ENCODE assay signal across 34 cellular contexts in the genomic region with DNA sequence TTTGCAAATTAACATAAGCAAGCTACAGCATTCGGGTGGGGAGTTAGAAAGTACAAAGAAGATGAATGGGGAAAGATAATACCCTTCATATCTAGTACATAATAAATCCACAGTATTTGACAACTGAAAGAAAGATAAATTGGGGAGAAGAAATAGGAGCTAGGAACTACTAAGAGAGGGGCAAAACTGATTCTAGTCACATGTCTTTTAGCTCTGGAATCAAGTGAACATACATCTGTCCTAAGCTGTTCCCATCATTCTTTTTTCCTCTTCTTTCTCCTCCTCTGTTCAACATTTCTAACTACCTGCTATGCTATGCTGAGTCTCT. TPM values are rescaled to one million over a fixed set of nuclear protein-coding genes. Genes with fewer than 3 reads are reported as not detected.
DNase-seq lines count a peak whose midpoint lies in the region; ATAC-seq, FAIRE-seq and TF ChIP-seq lines count a peak whose summit lies in the region.
"Had no signal": no experiment of that assay in that cellular context is flagged by ENCODE, and none has a peak within 500 bp of the region (broad histone marks: within the 10 kb centered on the region; RNA-seq: fewer than 3 reads in every experiment).

No MANE protein-coding gene starts in this region.

- H4K20me1 ChIP-seq in HepG2 (ENCODE audit: insufficient read depth, low read length): no peaks in the 10 kb centered on the region
- H4K20me1 ChIP-seq in endothelial cell of umbilical vein (replicated peaks; ENCODE audit: control insufficient read depth, extremely low read depth, insufficient read depth, low read length): no peaks in the 10 kb centered on the region

- no peaks in the 10 kb centered on the region for H3K36me3 Mint-ChIP-seq in stimulated activated naive B cell treated with anti-CD40 and anti-IgM and Interleukin-4, amounts not matched to agents 10 μg/mL and 1 μg/mL and 100 μg/mL, for 72 hours
- H3K36me3 Mint-ChIP-seq: CD14-positive monocyte, immature natural killer cell had no signal

- H3K4me3 ChIP-seq in HepG2 (replicated peaks in 1 of 3; ENCODE audit: insufficient read depth in 1 of 3, low read depth in 2 of 3, low read length in 3 of 3) (no peak overlapping the region), right lobe of liver (no peak overlapping the region), endothelial cell of umbilical vein (replicated peaks in 1 of 3; ENCODE audit: insufficient read depth in 1 of 3, low read depth in 1 of 3, low read length in 3 of 3) (no peak overlapping the region)
- H3K4me3 ChIP-seq: cardiac muscle cell, colonic mucosa, pancreas, SJCRH30, thoracic aorta had no signal

- no peak overlapping the region for H3K4me3 Mint-ChIP-seq in stimulated activated naive B cell treated with anti-CD40 and anti-IgM and Interleukin-4, amounts not matched to agents 10 μg/mL and 1 μg/mL and 100 μg/mL, for 72 hours
- H3K4me3 Mint-ChIP-seq: activated CD4-positive, alpha-beta T cell treated with anti-CD3 and anti-CD28 coated beads, Interleukin-2, amount 10 ng/mL, durations not matched to agents 7 days and 5 days; activated naive CD8-positive, alpha-beta T cell treated with anti-CD3 and anti-CD28 coated beads, Interleukin-2, amount 50 U/mL, for 24 hours; activated T-cell treated with anti-CD3 and anti-CD28 coated beads, Interleukin-2, amount 50 U/mL, for 24 hours; CD14-positive monocyte; immature natural killer cell; nephron; stimulated activated naive CD8-positive, alpha-beta T cell treated with anti-CD3 and anti-CD28 coated beads, Interleukin-15, amount 100 ng/mL, for 72 hours had no signal

- H3K36me3 ChIP-seq in HepG2 (replicated peaks in 1 of 2; ENCODE audit: control insufficient read depth in 1 of 2, insufficient read depth in 2 of 2, low read length in 2 of 2): no peaks in the 10 kb centered on the region
- H3K36me3 ChIP-seq in right lobe of liver: no peaks in the 10 kb centered on the region
- H3K36me3 ChIP-seq in endothelial cell of umbilical vein (ENCODE audit: control insufficient read depth in 2 of 2, extremely low read depth in 1 of 2, insufficient read depth in 2 of 2, low read length in 2 of 2): no peaks in the 10 kb centered on the region
- H3K36me3 ChIP-seq: cardiac muscle cell, colonic mucosa, pancreas, SJCRH30, thoracic aorta, WERI-Rb-1 had no signal

- dilution Hi-C loops in endothelial cell of umbilical vein (cut with MboI; ENCODE audit: extremely low pct_ligation_motif_present, low sequenced_read_pairs): no loop called here

- TF ChIP-seq RAD21 in HepG2 (CRISPR knock-in tag; IDR thresholded peaks at IDR 0.05): no peak

- H3K4me1 Mint-ChIP-seq in stimulated activated naive B cell treated with anti-CD40 and anti-IgM and Interleukin-4, amounts not matched to agents 10 μg/mL and 1 μg/mL and 100 μg/mL, for 72 hours: peaks cover 20 to 47% of the 10 kb centered on the region in 2 donors
- H3K4me1 Mint-ChIP-seq: activated CD4-positive, alpha-beta T cell treated with anti-CD3 and anti-CD28 coated beads, Interleukin-2, amount 10 ng/mL, durations not matched to agents 7 days and 5 days; immature natural killer cell; nephron; stimulated activated naive CD8-positive, alpha-beta T cell treated with anti-CD3 and anti-CD28 coated beads, Interleukin-15, amount 100 ng/mL, for 72 hours had no signal

- no peak overlapping the region for H3K27ac ChIP-seq in HepG2 (ENCODE audit: extremely low read length, insufficient read depth, low read length)
- no peak overlapping the region for H3K27ac ChIP-seq in right lobe of liver
- no peak overlapping the region for H3K27ac ChIP-seq in endothelial cell of umbilical vein (ENCODE audit: insufficient read depth, low read depth, low read length)
- H3K27ac ChIP-seq: 22Rv1, cardiac muscle cell, colonic mucosa, pancreas, SJCRH30, thoracic aorta, WERI-Rb-1 had no signal

- no peak for TF ChIP-seq EP300 in HepG2 (IDR thresholded peaks at IDR 0.05; ENCODE audit: low read depth in 2 of 2, low read length in 2 of 2)
- TF ChIP-seq EP300 in HepG2 (CRISPR knock-in tag; IDR thresholded peaks at IDR 0.05; ENCODE audit: borderline replicate concordance): no peak

- peak overlapping the region; percentile 38 for H2AFZ ChIP-seq in HepG2 (ENCODE audit: low read length)
- peak overlapping the region; percentile 69 for H2AFZ ChIP-seq in endothelial cell of umbilical vein (ENCODE audit: low read depth, low read length)

- H3K27me3 Mint-ChIP-seq in stimulated activated naive B cell treated with anti-CD40 and anti-IgM and Interleukin-4, amounts not matched to agents 10 μg/mL and 1 μg/mL and 100 μg/mL, for 72 hours: no peaks in the 10 kb centered on the region
- H3K27me3 Mint-ChIP-seq: activated CD4-positive, alpha-beta T cell treated with anti-CD3 and anti-CD28 coated beads, Interleukin-2, amount 10 ng/mL, durations not matched to agents 7 days and 5 days; activated T-cell treated with anti-CD3 and anti-CD28 coated beads, Interleukin-2, amount 50 U/mL, for 24 hours; stimulated activated naive CD8-positive, alpha-beta T cell treated with anti-CD3 and anti-CD28 coated beads, Interleukin-15, amount 100 ng/mL, for 72 hours had no signal

- FAIRE-seq in HepG2 (lab: Jason Lieb, UNC): no peak
- no peak for FAIRE-seq in endothelial cell of umbilical vein (lab: Jason Lieb, UNC)
- FAIRE-seq: astrocyte, pancreas had no signal

- in situ Hi-C loops in HepG2 (cut with HindIII; ENCODE audit: extremely low pct_ligation_motif_present, low pct_unique_long_range_greater_than_20kb): no loop called here

- H3K9me3 ChIP-seq in HepG2 (ENCODE audit: low read length) (no peaks in the 10 kb centered on the region), right lobe of liver (no peaks in the 10 kb centered on the region), endothelial cell of umbilical vein (replicated peaks; ENCODE audit: control insufficient read depth, insufficient read depth, low read length) (no peaks in the 10 kb centered on the region)
- H3K9me3 ChIP-seq: colonic mucosa, pancreas, SJCRH30, thoracic aorta had no signal

- intact Hi-C loops in HepG2 (cut with micrococcal nuclease; ENCODE audit: unreplicated experiment): no loop called here
- intact Hi-C loops in right lobe of liver (cut with DNase I): no loop called here
- intact Hi-C loops in endothelial cell of umbilical vein (cut with micrococcal nuclease): loop anchor here (1.0 kb wide), 1 partner anchor 86 kb away; no protein-coding TSS in a partner anchor

- H3K27me3 ChIP-seq in HepG2 (ENCODE audit: control insufficient read depth in 1 of 2, insufficient read depth in 2 of 2, low read length in 2 of 2) (peaks cover 0 to 7% of the 10 kb centered on the region in 2 experiments; a peak in 1 of 5 replicates), right lobe of liver (no peaks in the 10 kb centered on the region), endothelial cell of umbilical vein (ENCODE audit: control insufficient read depth in 2 of 2, insufficient read depth in 2 of 2, low read length in 2 of 2) (no peaks in the 10 kb centered on the region)
- H3K27me3 ChIP-seq: cardiac muscle cell, colonic mucosa, pancreas had no signal

- H3K9me1 ChIP-seq in endothelial cell of umbilical vein (replicated peaks; ENCODE audit: control insufficient read depth, extremely low read depth, insufficient read depth, low read length): no peaks in the 10 kb centered on the region

- CTCF ChIA-PET in HepG2 (lab: Yijun Ruan, JAX; ENCODE audit: low intra/inter-chr PET ratio, low total read pairs): no interaction called here
- CTCF ChIA-PET in endothelial cell of umbilical vein (lab: Charles Lee): interaction anchor here (0.8 to 3.7 kb wide), 2 partner anchors 38 to 86 kb away, joined by 3 to 15 read pairs; no protein-coding TSS in a partner anchor

- peak overlapping the region; percentile 62 for H3K27ac Mint-ChIP-seq in stimulated activated naive B cell treated with anti-CD40 and anti-IgM and Interleukin-4, amounts not matched to agents 10 μg/mL and 1 μg/mL and 100 μg/mL, for 72 hours
- H3K27ac Mint-ChIP-seq: activated CD4-positive, alpha-beta T cell treated with anti-CD3 and anti-CD28 coated beads, Interleukin-2, amount 10 ng/mL, durations not matched to agents 7 days and 5 days; activated naive CD8-positive, alpha-beta T cell treated with anti-CD3 and anti-CD28 coated beads, Interleukin-2, amount 50 U/mL, for 24 hours; activated T-cell treated with anti-CD3 and anti-CD28 coated beads, Interleukin-2, amount 50 U/mL, for 24 hours; immature natural killer cell; nephron; stimulated activated naive CD8-positive, alpha-beta T cell treated with anti-CD3 and anti-CD28 coated beads, Interleukin-15, amount 100 ng/mL, for 72 hours had no signal

- whole genome bisulfite sequencing in HepG2 (ENCODE audit: low lambda C conversion rate): 6% methylated on average over 1 of the region's 1 CpG
- WGBS in right lobe of liver (ENCODE audit: insufficient coverage, low coverage, low lambda C conversion rate, missing lambda C conversion rate): 60% methylated on average over 1 of the region's 1 CpG

- peaks cover 5 to 6% of the 10 kb centered on the region in 2 donors for H3K9me3 Mint-ChIP-seq in stimulated activated naive B cell treated with anti-CD40 and anti-IgM and Interleukin-4, amounts not matched to agents 10 μg/mL and 1 μg/mL and 100 μg/mL, for 72 hours
- H3K9me3 Mint-ChIP-seq: immature natural killer cell had no signal

- POLR2A ChIA-PET in HepG2 (lab: Yijun Ruan, JAX): no interaction called here
- POLR2A ChIA-PET in endothelial cell of umbilical vein (lab: Charles Lee): no interaction called here

- no peak for TF ChIP-seq POLR2A in HepG2 (IDR thresholded peaks at IDR 0.05; ENCODE audit: insufficient read depth in 1 of 2, low read depth in 2 of 2, low read length in 2 of 2)
- TF ChIP-seq POLR2A in right lobe of liver (IDR thresholded peaks at IDR 0.05): no peak
- no peak for TF ChIP-seq POLR2A in endothelial cell of umbilical vein (IDR thresholded peaks at IDR 0.05; ENCODE audit: low read depth, low read length)

- H3K9ac ChIP-seq in HepG2 (ENCODE audit: insufficient read depth, low read depth, low read length) (no peak overlapping the region), endothelial cell of umbilical vein (replicated peaks; ENCODE audit: extremely low read depth, insufficient read depth, low read length) (no peak overlapping the region)

- no peak for ATAC-seq in HepG2
- no peak for ATAC-seq in right lobe of liver
- no peak for ATAC-seq in stimulated activated naive B cell treated with anti-CD40 and anti-IgM and Interleukin-4, amounts not matched to agents 10 μg/mL and 1 μg/mL and 100 μg/mL, for 72 hours (replicated peaks)
- ATAC-seq: left cardiac atrium, pancreas had no signal

- DNase-seq in HepG2 (ENCODE audit: low spot score) (no peak), right lobe of liver (no peak), endothelial cell of umbilical vein (ENCODE audit: low read depth, low spot score) (no peak), hippocampal formation (lab: John Stamatoyannopoulos, UW) (no peak)
- DNase-seq in stimulated activated naive B cell treated with anti-CD40 and anti-IgM and Interleukin-4, amounts not matched to agents 10 μg/mL and 1 μg/mL and 100 μg/mL, for 72 hours: no peak
- no peak for DNase-seq in activated CD4-positive, alpha-beta T cell treated with anti-CD3 and anti-CD28 coated beads for 48 hours
- DNase-seq: activated CD4-positive, alpha-beta T cell treated with anti-CD3 and anti-CD28 coated beads, Interleukin-2, amount 10 ng/mL, durations not matched to agents 7 days and 5 days; activated naive CD8-positive, alpha-beta T cell treated with anti-CD3 and anti-CD28 coated beads, Interleukin-2, amount 50 U/mL, for 24 hours; activated T-cell treated with anti-CD3 and anti-CD28 coated beads, Interleukin-2, amount 50 U/mL, for 24 hours; colonic mucosa; DND-41; effector CD8-positive, alpha-beta T cell; immature natural killer cell; left cardiac atrium; NCI-H2107; NCI-H345; NCI-H69; pancreas; SJCRH30; stimulated activated naive CD8-positive, alpha-beta T cell treated with anti-CD3 and anti-CD28 coated beads, Interleukin-15, amount 100 ng/mL, for 72 hours; T1000; WERI-Rb-1 had no signal

- BruUV-seq in HepG2 (replicated peaks; lab: Mats Ljungman, UMichigan): no TSS peak
- BruUV-seq in endothelial cell of umbilical vein (replicated peaks; lab: Mats Ljungman, UMichigan): no TSS peak

- H3K4me2 ChIP-seq in HepG2 (ENCODE audit: low read depth, low read length) (peak overlapping the region; percentile 46; the same call in 1 of the 2 replicates), endothelial cell of umbilical vein (ENCODE audit: insufficient read depth, low read length) (no peak overlapping the region)

- TF ChIP-seq CTCF in HepG2 (CRISPR knock-in tag; IDR thresholded peaks at IDR 0.05) (no peak), right lobe of liver (IDR thresholded peaks at IDR 0.05) (no peak), endothelial cell of umbilical vein (IDR thresholded peaks at IDR 0.05; ENCODE audit: extremely low read depth in 1 of 2, insufficient read depth in 1 of 2, low read depth in 1 of 2, low read length in 2 of 2) (no peak)

- peaks cover 45% of the 10 kb centered on the region for H3K4me1 ChIP-seq in HepG2 (ENCODE audit: insufficient read depth, low read length)
- H3K4me1 ChIP-seq in right lobe of liver: peaks cover 0 to 1% (median 0%) of the 10 kb centered on the region in 4 donors
- peaks cover 13% of the 10 kb centered on the region for H3K4me1 ChIP-seq in endothelial cell of umbilical vein (ENCODE audit: control insufficient read depth, extremely low read depth, insufficient read depth, low read length)
- H3K4me1 ChIP-seq: colonic mucosa, pancreas, SJCRH30 had no signal

- no peaks in the 10 kb centered on the region for H3K79me2 ChIP-seq in HepG2 (ENCODE audit: insufficient read depth, low read length)
- no peaks in the 10 kb centered on the region for H3K79me2 ChIP-seq in endothelial cell of umbilical vein (ENCODE audit: control insufficient read depth, insufficient read depth, low read length)

RNA-seq across cellular contexts. Expression of gene APOF, which starts 15.3 kb away (rescaled TPM):
- total RNA-seq in HepG2 (2016; rRNA removed; fragmentation: Illumina TruSeq; extraction: Trizol): 1.7 and 3.3 TPM in 2 replicates
- 0.35 and 0.81 TPM in 2 replicates for total RNA-seq in HepG2 (2016; cell fraction: cytosol; rRNA removed; fragmentation: Illumina TruSeq; extraction: Trizol; ENCODE audit: low read depth)
- 1.7 and 3.4 TPM in 2 replicates for total RNA-seq in HepG2 (2016; cell fraction: insoluble cytoplasmic fraction; rRNA removed; fragmentation: Illumina TruSeq; extraction: Trizol)
- 1.1 and 1.3 TPM in 2 replicates for total RNA-seq in HepG2 (2016; cell fraction: membrane; rRNA removed; fragmentation: Illumina TruSeq; extraction: Trizol)
- 2.1 and 2.8 TPM in 2 replicates for total RNA-seq in HepG2 (2016; cell fraction: nucleus; rRNA removed; fragmentation: Illumina TruSeq; extraction: Trizol)
- 23.9 and 27.5 TPM in 2 replicates for polyA plus RNA-seq in HepG2 (2011; rRNA removed)
- 19.0 and 25.8 TPM in 2 replicates for polyA plus RNA-seq in HepG2 (2011; cell fraction: cytosol; rRNA removed)
- 10.5 and 14.9 TPM in 2 replicates for polyA plus RNA-seq in HepG2 (2011; cell fraction: nucleus; rRNA removed)
- polyA plus RNA-seq in HepG2 (2012): 8.7 and 19.1 TPM in 2 replicates
- polyA plus RNA-seq in HepG2 (2016; cell fraction: cytosol; fragmentation: Illumina TruSeq; extraction: Trizol; ENCODE audit: low read depth): 0.36 TPM in 2 replicates
- polyA plus RNA-seq in HepG2 (2016; cell fraction: insoluble cytoplasmic fraction; fragmentation: Illumina TruSeq; extraction: Trizol; ENCODE audit: low read depth): 1.2 and 1.4 TPM in 2 replicates
- polyA plus RNA-seq in HepG2 (2016; cell fraction: membrane; fragmentation: Illumina TruSeq; extraction: Trizol; ENCODE audit: low read depth): 0.80 and 0.83 TPM in 2 replicates
- 3.9 and 5.0 TPM in 2 replicates for polyA plus RNA-seq in HepG2 (2016; cell fraction: nucleus; fragmentation: Illumina TruSeq; extraction: Trizol; ENCODE audit: insufficient read depth, low read depth)
- polyA minus RNA-seq in HepG2 (2011; rRNA and poly(A)+ RNA removed; ENCODE audit: low replicate concordance): 29.3 TPM in 1 of 2 replicates, not detected in the other
- polyA minus RNA-seq in HepG2 (2011; cell fraction: cytosol; rRNA and poly(A)+ RNA removed): 6.4 and 11.9 TPM in 2 replicates
- polyA minus RNA-seq in HepG2 (2011; cell fraction: nucleus; rRNA and poly(A)+ RNA removed): 8.0 and 11.3 TPM in 2 replicates
- 100 to 1,000 TPM; 110 to 270 (median 205) TPM for total RNA-seq in right lobe of liver
- not detected in 2 replicates for total RNA-seq in endothelial cell of umbilical vein
- polyA plus RNA-seq in endothelial cell of umbilical vein: not detected in 2 replicates
- polyA plus RNA-seq in endothelial cell of umbilical vein (2011; cell fraction: cytosol; rRNA removed): not detected in 2 replicates
- not detected in 2 replicates for polyA plus RNA-seq in endothelial cell of umbilical vein (2011; cell fraction: nucleus; rRNA removed)
- polyA plus RNA-seq in endothelial cell of umbilical vein (2012): not detected in 2 replicates
- not detected in 2 replicates for polyA minus RNA-seq in endothelial cell of umbilical vein
- polyA minus RNA-seq in endothelial cell of umbilical vein (2011; cell fraction: cytosol; rRNA and poly(A)+ RNA removed): not detected
- not detected in 2 replicates for polyA minus RNA-seq in endothelial cell of umbilical vein (2011; cell fraction: nucleus; rRNA and poly(A)+ RNA removed)
- total RNA-seq: activated CD4-positive, alpha-beta T cell treated with anti-CD3 and anti-CD28 coated beads, Interleukin-2, amount 10 ng/mL, durations not matched to agents 7 days and 5 days; astrocyte; cardiac muscle cell; epithelial cell of proximal tubule; left cardiac atrium; lung microvascular endothelial cell; renal cortical epithelial cell; RPMI7951; SJCRH30; skeletal muscle tissue; thoracic aorta; urinary bladder had no signal
- polyA plus RNA-seq: cardiac muscle cell, CD14-positive monocyte, immature natural killer cell had no signal

RNA-seq across cellular contexts. Expression of gene STAT2, which starts 18.0 kb away (rescaled TPM):
- total RNA-seq in HepG2 (2016; rRNA removed; fragmentation: Illumina TruSeq; extraction: Trizol) (41.6 and 43.5 TPM in 2 replicates), right lobe of liver (100 to 1,000 TPM in 4 of 6 experiments, 10 to 100 TPM in 2; 82.8 to 182 (median 108) TPM), endothelial cell of umbilical vein (66.5 and 74.8 TPM in 2 replicates)
- total RNA-seq in HepG2 (2016; cell fraction: cytosol; rRNA removed; fragmentation: Illumina TruSeq; extraction: Trizol; ENCODE audit: low read depth): 8.2 and 10.4 TPM in 2 replicates
- 38.2 and 47.1 TPM in 2 replicates for total RNA-seq in HepG2 (2016; cell fraction: insoluble cytoplasmic fraction; rRNA removed; fragmentation: Illumina TruSeq; extraction: Trizol)
- total RNA-seq in HepG2 (2016; cell fraction: membrane; rRNA removed; fragmentation: Illumina TruSeq; extraction: Trizol): 6.1 and 7.9 TPM in 2 replicates
- 59.2 and 64.5 TPM in 2 replicates for total RNA-seq in HepG2 (2016; cell fraction: nucleus; rRNA removed; fragmentation: Illumina TruSeq; extraction: Trizol)
- polyA plus RNA-seq in HepG2 (2011; rRNA removed) (84.6 and 107 TPM in 2 replicates), endothelial cell of umbilical vein (58.5 and 62.8 TPM in 2 replicates)
- polyA plus RNA-seq in HepG2 (2011; cell fraction: cytosol; rRNA removed): 34.2 and 40.4 TPM in 2 replicates
- 316 and 363 TPM in 2 replicates for polyA plus RNA-seq in HepG2 (2011; cell fraction: nucleus; rRNA removed)
- 39.4 and 48.7 TPM in 2 replicates for polyA plus RNA-seq in HepG2 (2012)
- 0.74 and 0.92 TPM in 2 replicates for polyA plus RNA-seq in HepG2 (2016; cell fraction: cytosol; fragmentation: Illumina TruSeq; extraction: Trizol; ENCODE audit: low read depth)
- polyA plus RNA-seq in HepG2 (2016; cell fraction: insoluble cytoplasmic fraction; fragmentation: Illumina TruSeq; extraction: Trizol; ENCODE audit: low read depth): 17.0 and 20.3 TPM in 2 replicates
- 2.5 and 2.7 TPM in 2 replicates for polyA plus RNA-seq in HepG2 (2016; cell fraction: membrane; fragmentation: Illumina TruSeq; extraction: Trizol; ENCODE audit: low read depth)
- polyA plus RNA-seq in HepG2 (2016; cell fraction: nucleus; fragmentation: Illumina TruSeq; extraction: Trizol; ENCODE audit: insufficient read depth, low read depth): 104 and 121 TPM in 2 replicates
- 68.9 and 86.5 TPM in 2 replicates for polyA minus RNA-seq in HepG2 (2011; rRNA and poly(A)+ RNA removed; ENCODE audit: low replicate concordance)
- polyA minus RNA-seq in HepG2 (2011; cell fraction: cytosol; rRNA and poly(A)+ RNA removed): 29.2 and 34.2 TPM in 2 replicates
- 182 and 240 TPM in 2 replicates for polyA minus RNA-seq in HepG2 (2011; cell fraction: nucleus; rRNA and poly(A)+ RNA removed)
- 33.0 and 34.0 TPM in 2 replicates for polyA plus RNA-seq in endothelial cell of umbilical vein (2011; cell fraction: cytosol; rRNA removed)
- polyA plus RNA-seq in endothelial cell of umbilical vein (2011; cell fraction: nucleus; rRNA removed): 228 and 244 TPM in 2 replicates
- polyA plus RNA-seq in endothelial cell of umbilical vein (2012): 50.1 and 57.4 TPM in 2 replicates
- 97.4 and 126 TPM in 2 replicates for polyA minus RNA-seq in endothelial cell of umbilical vein
- polyA minus RNA-seq in endothelial cell of umbilical vein (2011; cell fraction: cytosol; rRNA and poly(A)+ RNA removed): 21.1 TPM
- 69.8 and 97.6 TPM in 2 replicates for polyA minus RNA-seq in endothelial cell of umbilical vein (2011; cell fraction: nucleus; rRNA and poly(A)+ RNA removed)

RNA-seq across cellular contexts. Expression of gene IL23A, which starts 39.3 kb away (rescaled TPM):
- total RNA-seq in HepG2 (2016; rRNA removed; fragmentation: Illumina TruSeq; extraction: Trizol): 0.35 and 0.51 TPM in 2 replicates
- total RNA-seq in HepG2 (2016; cell fraction: cytosol; rRNA removed; fragmentation: Illumina TruSeq; extraction: Trizol; ENCODE audit: low read depth): 0.30 TPM in 1 of 2 replicates, not detected in the other
- 0.24 TPM in 1 of 2 replicates, not detected in the other for total RNA-seq in HepG2 (2016; cell fraction: insoluble cytoplasmic fraction; rRNA removed; fragmentation: Illumina TruSeq; extraction: Trizol)
- total RNA-seq in HepG2 (2016; cell fraction: membrane; rRNA removed; fragmentation: Illumina TruSeq; extraction: Trizol): 0.31 and 0.59 TPM in 2 replicates
- not detected in 2 replicates for total RNA-seq in HepG2 (2016; cell fraction: nucleus; rRNA removed; fragmentation: Illumina TruSeq; extraction: Trizol)
- polyA plus RNA-seq in HepG2 (2011; rRNA removed): 0.33 and 0.72 TPM in 2 replicates
- 0.31 and 0.36 TPM in 2 replicates for polyA plus RNA-seq in HepG2 (2011; cell fraction: cytosol; rRNA removed)
- 0.47 and 0.63 TPM in 2 replicates for polyA plus RNA-seq in HepG2 (2011; cell fraction: nucleus; rRNA removed)
- 0.48 and 0.75 TPM in 2 replicates for polyA plus RNA-seq in HepG2 (2012)
- 0.42 and 0.51 TPM in 2 replicates for polyA plus RNA-seq in HepG2 (2016; cell fraction: cytosol; fragmentation: Illumina TruSeq; extraction: Trizol; ENCODE audit: low read depth)
- 0.35 TPM in 1 of 2 replicates, not detected in the other for polyA plus RNA-seq in HepG2 (2016; cell fraction: insoluble cytoplasmic fraction; fragmentation: Illumina TruSeq; extraction: Trizol; ENCODE audit: low read depth)
- 0.70 TPM in 1 of 2 replicates, not detected in the other for polyA plus RNA-seq in HepG2 (2016; cell fraction: membrane; fragmentation: Illumina TruSeq; extraction: Trizol; ENCODE audit: low read depth)
- polyA plus RNA-seq in HepG2 (2016; cell fraction: nucleus; fragmentation: Illumina TruSeq; extraction: Trizol; ENCODE audit: insufficient read depth, low read depth): 0.74 and 1.5 TPM in 2 replicates
- 0.38 TPM in 1 of 2 replicates, not detected in the other for polyA minus RNA-seq in HepG2 (2011; rRNA and poly(A)+ RNA removed; ENCODE audit: low replicate concordance)
- not detected in 2 replicates for polyA minus RNA-seq in HepG2 (2011; cell fraction: cytosol; rRNA and poly(A)+ RNA removed)
- polyA minus RNA-seq in HepG2 (2011; cell fraction: nucleus; rRNA and poly(A)+ RNA removed): not detected in 2 replicates
- not detected for total RNA-seq in right lobe of liver
- total RNA-seq in endothelial cell of umbilical vein: not detected in 2 replicates
- 0.12 TPM in 1 of 2 replicates, not detected in the other for polyA plus RNA-seq in endothelial cell of umbilical vein
- 0.14 and 0.26 TPM in 2 replicates for polyA plus RNA-seq in endothelial cell of umbilical vein (2011; cell fraction: cytosol; rRNA removed)
- polyA plus RNA-seq in endothelial cell of umbilical vein (2011; cell fraction: nucleus; rRNA removed): 0.16 and 0.60 TPM in 2 replicates
- 0.34 TPM in 1 of 2 replicates, not detected in the other for polyA plus RNA-seq in endothelial cell of umbilical vein (2012)
- 0.51 TPM in 1 of 2 replicates, not detected in the other for polyA minus RNA-seq in endothelial cell of umbilical vein
- polyA minus RNA-seq in endothelial cell of umbilical vein (2011; cell fraction: cytosol; rRNA and poly(A)+ RNA removed): not detected
- polyA minus RNA-seq in endothelial cell of umbilical vein (2011; cell fraction: nucleus; rRNA and poly(A)+ RNA removed): not detected in 2 replicates
- total RNA-seq: left cardiac atrium, SJCRH30, skeletal muscle tissue, thoracic aorta, urinary bladder had no signal
- polyA plus RNA-seq: cardiac muscle cell had no signal

RNA-seq across cellular contexts. Expression of gene PAN2, which starts 44.2 kb away (rescaled TPM):
- total RNA-seq in HepG2 (2016; rRNA removed; fragmentation: Illumina TruSeq; extraction: Trizol) (14.8 and 27.2 TPM in 2 replicates), right lobe of liver (100 to 1,000 TPM in 1 of 6 experiments, 10 to 100 TPM in 5; 21.7 to 109 (median 57.7) TPM), endothelial cell of umbilical vein (21.5 and 24.4 TPM in 2 replicates)
- total RNA-seq in HepG2 (2016; cell fraction: cytosol; rRNA removed; fragmentation: Illumina TruSeq; extraction: Trizol; ENCODE audit: low read depth): 1.6 and 2.2 TPM in 2 replicates
- total RNA-seq in HepG2 (2016; cell fraction: insoluble cytoplasmic fraction; rRNA removed; fragmentation: Illumina TruSeq; extraction: Trizol): 12.7 and 29.9 TPM in 2 replicates
- 4.4 and 4.6 TPM in 2 replicates for total RNA-seq in HepG2 (2016; cell fraction: membrane; rRNA removed; fragmentation: Illumina TruSeq; extraction: Trizol)
- 46.3 and 53.3 TPM in 2 replicates for total RNA-seq in HepG2 (2016; cell fraction: nucleus; rRNA removed; fragmentation: Illumina TruSeq; extraction: Trizol)
- polyA plus RNA-seq in HepG2 (2011; rRNA removed) (61.1 and 68.5 TPM in 2 replicates), endothelial cell of umbilical vein (21.0 and 21.9 TPM in 2 replicates)
- polyA plus RNA-seq in HepG2 (2011; cell fraction: cytosol; rRNA removed): 10.4 and 10.7 TPM in 2 replicates
- polyA plus RNA-seq in HepG2 (2011; cell fraction: nucleus; rRNA removed): 745 and 829 TPM in 2 replicates
- 59.3 and 76.5 TPM in 2 replicates for polyA plus RNA-seq in HepG2 (2012)
- polyA plus RNA-seq in HepG2 (2016; cell fraction: cytosol; fragmentation: Illumina TruSeq; extraction: Trizol; ENCODE audit: low read depth): 0.83 TPM in 2 replicates
- polyA plus RNA-seq in HepG2 (2016; cell fraction: insoluble cytoplasmic fraction; fragmentation: Illumina TruSeq; extraction: Trizol; ENCODE audit: low read depth): 11.7 and 13.2 TPM in 2 replicates
- 1.2 and 2.0 TPM in 2 replicates for polyA plus RNA-seq in HepG2 (2016; cell fraction: membrane; fragmentation: Illumina TruSeq; extraction: Trizol; ENCODE audit: low read depth)
- polyA plus RNA-seq in HepG2 (2016; cell fraction: nucleus; fragmentation: Illumina TruSeq; extraction: Trizol; ENCODE audit: insufficient read depth, low read depth): 117 and 129 TPM in 2 replicates
- 28.0 and 50.8 TPM in 2 replicates for polyA minus RNA-seq in HepG2 (2011; rRNA and poly(A)+ RNA removed; ENCODE audit: low replicate concordance)
- polyA minus RNA-seq in HepG2 (2011; cell fraction: cytosol; rRNA and poly(A)+ RNA removed): 6.0 and 6.1 TPM in 2 replicates
- polyA minus RNA-seq in HepG2 (2011; cell fraction: nucleus; rRNA and poly(A)+ RNA removed): 91.0 and 105 TPM in 2 replicates
- 7.7 and 9.1 TPM in 2 replicates for polyA plus RNA-seq in endothelial cell of umbilical vein (2011; cell fraction: cytosol; rRNA removed)
- 319 and 357 TPM in 2 replicates for polyA plus RNA-seq in endothelial cell of umbilical vein (2011; cell fraction: nucleus; rRNA removed)
- polyA plus RNA-seq in endothelial cell of umbilical vein (2012): 14.4 and 14.8 TPM in 2 replicates
- polyA minus RNA-seq in endothelial cell of umbilical vein: 41.2 and 42.8 TPM in 2 replicates
- polyA minus RNA-seq in endothelial cell of umbilical vein (2011; cell fraction: cytosol; rRNA and poly(A)+ RNA removed): 9.5 TPM
- 31.3 and 47.7 TPM in 2 replicates for polyA minus RNA-seq in endothelial cell of umbilical vein (2011; cell fraction: nucleus; rRNA and poly(A)+ RNA removed)

Comparison
In these comparisons a context has a peak if more than half of its experiments do, and no peak if none do; other contexts are left out.
1. RNA of gene APOF, which starts 15.3 kb away (total RNA-seq): 110 to 270 TPM in right lobe of liver; 0.35 to 3.4 TPM in HepG2 and not detected in endothelial cell of umbilical vein; every median in the first group is over 10 times any median in the second.